In the genomic region with DNA sequence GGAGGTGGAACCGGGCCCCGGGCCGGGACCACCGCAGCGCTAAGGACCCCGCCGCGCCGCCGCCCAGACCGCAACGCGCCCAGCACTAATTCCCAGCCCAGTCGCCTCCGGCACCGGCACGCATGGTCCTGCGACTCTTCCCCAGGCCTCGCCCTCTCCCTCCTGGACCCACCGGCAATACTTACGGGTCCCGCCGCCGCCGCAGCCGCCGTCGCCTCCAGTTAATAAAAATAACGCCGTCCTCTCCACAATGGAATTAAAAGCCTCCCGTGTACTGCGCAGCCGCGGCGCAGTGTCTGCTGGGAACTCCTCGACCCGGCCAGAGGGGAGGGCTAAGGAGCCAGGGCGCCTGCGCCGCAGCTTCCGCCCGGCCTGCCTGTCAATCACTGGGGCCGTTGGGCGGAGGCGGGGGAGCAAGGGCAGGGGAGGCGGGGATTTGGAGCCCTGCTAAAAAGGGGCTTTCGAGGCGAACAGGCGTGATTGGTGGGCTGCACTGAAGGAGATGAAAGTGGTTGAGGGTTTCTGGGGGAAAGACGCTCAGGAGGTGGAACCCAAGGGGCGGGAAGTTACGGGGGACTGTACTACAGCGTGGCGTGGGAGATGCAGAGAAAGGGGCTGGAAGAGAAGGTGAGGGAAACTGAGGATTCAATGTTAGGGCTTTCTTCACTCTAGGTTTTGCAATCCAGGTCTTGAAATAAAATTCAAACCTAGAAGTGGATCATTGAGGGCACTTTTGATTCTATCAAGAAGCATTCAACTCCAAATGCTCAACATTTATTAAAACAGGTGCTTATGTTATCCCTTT, we compare ENCODE assay signal across 8 cellular contexts. TPM values are rescaled to one million over a fixed set of nuclear protein-coding genes. Genes with fewer than 3 reads are reported as not detected.
A peak's percentile ranks its signal among the peaks of the same experiment; 100 is the strongest.
DNase-seq lines count a peak whose midpoint lies in the region; ATAC-seq, FAIRE-seq and TF ChIP-seq lines count a peak whose summit lies in the region.

A gene with protein sequence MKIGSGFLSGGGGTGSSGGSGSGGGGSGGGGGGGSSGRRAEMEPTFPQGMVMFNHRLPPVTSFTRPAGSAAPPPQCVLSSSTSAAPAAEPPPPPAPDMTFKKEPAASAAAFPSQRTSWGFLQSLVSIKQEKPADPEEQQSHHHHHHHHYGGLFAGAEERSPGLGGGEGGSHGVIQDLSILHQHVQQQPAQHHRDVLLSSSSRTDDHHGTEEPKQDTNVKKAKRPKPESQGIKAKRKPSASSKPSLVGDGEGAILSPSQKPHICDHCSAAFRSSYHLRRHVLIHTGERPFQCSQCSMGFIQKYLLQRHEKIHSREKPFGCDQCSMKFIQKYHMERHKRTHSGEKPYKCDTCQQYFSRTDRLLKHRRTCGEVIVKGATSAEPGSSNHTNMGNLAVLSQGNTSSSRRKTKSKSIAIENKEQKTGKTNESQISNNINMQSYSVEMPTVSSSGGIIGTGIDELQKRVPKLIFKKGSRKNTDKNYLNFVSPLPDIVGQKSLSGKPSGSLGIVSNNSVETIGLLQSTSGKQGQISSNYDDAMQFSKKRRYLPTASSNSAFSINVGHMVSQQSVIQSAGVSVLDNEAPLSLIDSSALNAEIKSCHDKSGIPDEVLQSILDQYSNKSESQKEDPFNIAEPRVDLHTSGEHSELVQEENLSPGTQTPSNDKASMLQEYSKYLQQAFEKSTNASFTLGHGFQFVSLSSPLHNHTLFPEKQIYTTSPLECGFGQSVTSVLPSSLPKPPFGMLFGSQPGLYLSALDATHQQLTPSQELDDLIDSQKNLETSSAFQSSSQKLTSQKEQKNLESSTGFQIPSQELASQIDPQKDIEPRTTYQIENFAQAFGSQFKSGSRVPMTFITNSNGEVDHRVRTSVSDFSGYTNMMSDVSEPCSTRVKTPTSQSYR (minus strand): TSS at position 276 of the 805 bp plus-strand sequence. CDS start 331 bp downstream, outside the sequence.

- H3K4me1 ChIP-seq in ovary (ENCODE audit: insufficient read depth) (peaks cover 13% of the 10 kb centered on the region), thymus (ENCODE audit: control insufficient read depth, insufficient read depth, low read length) (peaks cover 23% of the 10 kb centered on the region)

- H3K9me3 ChIP-seq in ovary (no peaks in the 10 kb centered on the region), thymus (ENCODE audit: control insufficient read depth) (no peaks in the 10 kb centered on the region)

- H3K27me3 ChIP-seq in ovary, result no peaks in the 10 kb centered on the region
- H3K27me3 ChIP-seq in thymus (ENCODE audit: control insufficient read depth, insufficient read depth), result no peaks in the 10 kb centered on the region

- whole genome bisulfite sequencing in ovary, 3 donors, result 0% methylated on average over 54 of the region's 54 CpGs
- WGBS in thymus, result under 1% methylated on average over 54 of the region's 54 CpGs

- H3K36me3 ChIP-seq in ovary, result no peaks in the 10 kb centered on the region
- peaks cover 5% of the 10 kb centered on the region for H3K36me3 ChIP-seq in thymus (ENCODE audit: control insufficient read depth, insufficient read depth)

- intact Hi-C loops in Right ventricle myocardium inferior (cut with DNase I) (loop anchor here (10.0 kb wide), 1 partner anchor 335 kb away; no protein-coding TSS in a partner anchor), ovary (cut with DNase I) (no loop called here)

- TF ChIP-seq EP300 in ovary (IDR thresholded peaks at IDR 0.05), result no peak

- H3K27me3 Mint-ChIP-seq in activated naive CD8-positive, alpha-beta T cell treated with anti-CD3 and anti-CD28 coated beads, Interleukin-2, amount 10 ng/mL, durations not matched to agents 7 days and 5 days, result no peaks in the 10 kb centered on the region

- POLR2A ChIA-PET in activated naive CD8-positive, alpha-beta T cell treated with anti-CD3 and anti-CD28 coated beads, Interleukin-2, amount 10 ng/mL, durations not matched to agents 7 days and 5 days (lab: Charles Lee), result interaction anchor here (0.6 to 1.4 kb wide), 3 partner anchors 9 to 212 kb away, joined by 3 read pairs; no protein-coding TSS in a partner anchor

- H3K9me3 Mint-ChIP-seq in activated naive CD8-positive, alpha-beta T cell treated with anti-CD3 and anti-CD28 coated beads, Interleukin-2, amount 10 ng/mL, durations not matched to agents 7 days and 5 days, result no peaks in the 10 kb centered on the region

- TF ChIP-seq POLR2A in GM12891 (IDR thresholded peaks at IDR 0.05; ENCODE audit: low read depth, low read length), result peak; percentile 30; the same call in 1 of the 2 replicates
- no peak for TF ChIP-seq POLR2A in ovary (IDR thresholded peaks at IDR 0.05)

- H3K4me3 ChIP-seq in ovary (peak within 1 kb of the TSS; percentile 82), thymus (ENCODE audit: low read length) (peak within 1 kb of the TSS; percentile 75)

- ATAC-seq in HG02798 (IDR thresholded peaks at IDR 0.05; ENCODE audit: poor library complexity, unreplicated experiment) (peak; percentile 98), Right ventricle myocardium inferior (peak; percentile 100)
- ATAC-seq in activated naive CD8-positive, alpha-beta T cell treated with anti-CD3 and anti-CD28 coated beads, Interleukin-2, amount 10 ng/mL, durations not matched to agents 7 days and 5 days (ENCODE audit: low read depth), result peak; percentile 98

- peak within 1 kb of the TSS; percentile 94 for H3K27ac Mint-ChIP-seq in activated naive CD8-positive, alpha-beta T cell treated with anti-CD3 and anti-CD28 coated beads, Interleukin-2, amount 10 ng/mL, durations not matched to agents 7 days and 5 days

- H3K27ac ChIP-seq in ovary, result peak within 1 kb of the TSS in 1 of 2 donors; percentile 51
- peak within 1 kb of the TSS; percentile 82 for H3K27ac ChIP-seq in thymus (ENCODE audit: low read depth)

- H3K4me3 Mint-ChIP-seq in activated naive CD8-positive, alpha-beta T cell treated with anti-CD3 and anti-CD28 coated beads, Interleukin-2, amount 10 ng/mL, durations not matched to agents 7 days and 5 days, result peak within 1 kb of the TSS; percentile 90

- H3K36me3 Mint-ChIP-seq in activated naive CD8-positive, alpha-beta T cell treated with anti-CD3 and anti-CD28 coated beads, Interleukin-2, amount 10 ng/mL, durations not matched to agents 7 days and 5 days, result peaks cover 32% of the 10 kb centered on the region

- FAIRE-seq in GM12891 (lab: Jason Lieb, UNC), result peak; percentile 94

- TF ChIP-seq CTCF in ovary (IDR thresholded peaks at IDR 0.05), result no peak

- DNase-seq in GM12891 (ENCODE audit: insufficient read length, low spot score) (peak; percentile 86), NCI-H1417 treated with DMSO at 0.1 percent for 48 hours (lab: John Stamatoyannopoulos, UW) (peak; percentile 76), SW 1271 (lab: John Stamatoyannopoulos, UW) (peak; percentile 61 to 76), Right ventricle myocardium inferior (ENCODE audit: missing footprints) (peak; percentile 98), ovary (peak; percentile 88 to 94 (median 91))
- DNase-seq in activated naive CD8-positive, alpha-beta T cell treated with anti-CD3 and anti-CD28 coated beads, Interleukin-2, amount 10 ng/mL, durations not matched to agents 7 days and 5 days, result peak; percentile 95

- peaks cover 36% of the 10 kb centered on the region for H3K4me1 Mint-ChIP-seq in activated naive CD8-positive, alpha-beta T cell treated with anti-CD3 and anti-CD28 coated beads, Interleukin-2, amount 10 ng/mL, durations not matched to agents 7 days and 5 days

TF ChIP-seq in GM12891, 5 proteins besides CTCF, POLR2A, EP300 and RAD21:
- TF ChIP-seq POLR2AphosphoS5 (IDR thresholded peaks at IDR 0.05; ENCODE audit: low read depth, low read length), result peak; percentile 69; the same call in 1 of the 2 replicates
- no peak for TF ChIP-seq POU2F2 (IDR thresholded peaks at IDR 0.05; ENCODE audit: low read depth, low read length)
- TF ChIP-seq SPI1 (IDR thresholded peaks at IDR 0.05; ENCODE audit: low read depth, low read length), result no peak
- TF ChIP-seq TAF1 (IDR thresholded peaks at IDR 0.05; ENCODE audit: low read depth, low read length), result 0 out of 2 replicates have a peak, but pooled peaks have one; percentile 27
- TF ChIP-seq PAX5 (IDR thresholded peaks at IDR 0.05; ENCODE audit: insufficient read depth, low read length, severe bottlenecking), result no peak

RNA-seq across cellular contexts. Expression of the gene that starts here (rescaled TPM):
- 11.9 TPM for polyA plus RNA-seq in GM12891 (2012; ENCODE audit: low read depth, missing spikeins)
- total RNA-seq in activated naive CD8-positive, alpha-beta T cell treated with anti-CD3 and anti-CD28 coated beads, Interleukin-2, amount 10 ng/mL, durations not matched to agents 7 days and 5 days, result 10 to 100 TPM; 17.2 to 18.1 TPM
- total RNA-seq in Right ventricle myocardium inferior (8.7 TPM), ovary (10 to 100 TPM in 4 of 7 donors, 1 to 10 TPM in 3; 8.3 to 12.4 (median 10.7) TPM)
- polyA plus RNA-seq in ovary (10 to 100 TPM in 1 of 2 donors, 1 to 10 TPM in 1; 3.7 to 11.2 TPM), thymus (10.7 TPM)
